27 cellular contexts compared by ENCODE assay signal in the genomic region with DNA sequence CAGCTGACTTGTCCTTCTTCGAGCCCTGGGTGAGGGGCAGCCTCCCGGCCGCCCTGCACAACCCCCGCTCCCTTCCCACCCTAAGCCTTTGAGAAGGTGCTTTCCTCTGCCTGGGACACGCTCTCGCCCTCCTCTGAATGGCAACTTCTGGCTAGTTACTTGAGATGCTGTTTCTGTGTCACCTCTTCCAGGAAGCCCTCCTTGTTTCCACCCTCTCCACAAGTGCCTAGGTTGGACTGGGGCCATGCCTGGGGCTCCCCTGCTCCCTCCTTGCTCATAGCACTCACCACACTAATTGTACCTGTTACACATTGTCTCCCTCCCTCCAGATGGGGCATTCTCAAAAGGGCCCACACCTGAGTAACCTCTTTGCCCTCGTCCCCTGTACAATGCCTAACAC.
"Had no signal": no experiment of that assay in that cellular context is flagged by ENCODE, and none has a peak within 500 bp of the region (broad histone marks: within the 10 kb centered on the region; RNA-seq: fewer than 3 reads in every experiment).

No MANE protein-coding gene starts in this region.

- H3K36me3 ChIP-seq: breast epithelium, esophagus muscularis mucosa, heart left ventricle, right atrium auricular region had no signal

- H3K4me3 Mint-ChIP-seq: activated CD4-positive, alpha-beta memory T cell treated with anti-CD3 and anti-CD28 coated beads for 36 hours; activated naive CD4-positive, alpha-beta T cell treated with anti-CD3 and anti-CD28 coated beads, Interleukin-2, amount 50 U/mL, for 24 hours; activated T-cell treated with anti-CD3 and anti-CD28 coated beads, Interleukin-2, amount 50 U/mL, for 4 hours; memory B cell; naive thymus-derived CD4-positive, alpha-beta T cell; T-helper 1 cell treated with Interleukin-12 subunit alpha and Interleukin-12 subunit beta and Interleukin-4 antibody, amounts not matched to agents 30 μg/mL and 1 μg/mL, for 36 hours had no signal

- H3K4me1 ChIP-seq: breast epithelium, foreskin keratinocyte, heart left ventricle, parathyroid adenoma, right atrium auricular region had no signal

- H3K27me3 ChIP-seq: right atrium auricular region, testis had no signal

- H3K4me1 Mint-ChIP-seq: activated naive CD4-positive, alpha-beta T cell treated with anti-CD3 and anti-CD28 coated beads, Interleukin-2, amount 50 U/mL, for 24 hours had no signal

- H3K9me3 Mint-ChIP-seq: activated CD4-positive, alpha-beta memory T cell treated with anti-CD3 and anti-CD28 coated beads for 36 hours; activated naive CD4-positive, alpha-beta T cell treated with anti-CD3 and anti-CD28 coated beads, Interleukin-2, amount 50 U/mL, for 24 hours; activated T-cell treated with anti-CD3 and anti-CD28 coated beads, Interleukin-2, amount 50 U/mL, for 4 hours; activated T-helper 2 cell treated with anti-CD3 and anti-CD28 coated beads, Interferon-gamma antibody, Interleukin-2, Interleukin-4, amounts not matched to agents 10 μg/mL and 5 μg/mL and 100 μg/mL, durations not matched to agents 14 hours and 24 hours and 36 hours; memory B cell; naive thymus-derived CD4-positive, alpha-beta T cell; T-helper 1 cell treated with Interleukin-12 subunit alpha and Interleukin-12 subunit beta and Interleukin-4 antibody, amounts not matched to agents 30 μg/mL and 1 μg/mL, for 36 hours had no signal

- H2AFZ ChIP-seq: parathyroid adenoma had no signal

- H3K79me2 ChIP-seq: parathyroid adenoma had no signal

- H3K36me3 Mint-ChIP-seq: activated CD4-positive, alpha-beta memory T cell treated with anti-CD3 and anti-CD28 coated beads for 36 hours; activated naive CD4-positive, alpha-beta T cell treated with anti-CD3 and anti-CD28 coated beads, Interleukin-2, amount 50 U/mL, for 24 hours; memory B cell; naive thymus-derived CD4-positive, alpha-beta T cell had no signal

- FAIRE-seq: colon, TTC549 had no signal

- H3K9me3 ChIP-seq: breast epithelium, esophagus muscularis mucosa, heart left ventricle, right atrium auricular region, testis had no signal

- DNase-seq: activated CD4-positive, alpha-beta memory T cell treated with anti-CD3 and anti-CD28 coated beads for 36 hours; activated CD4-positive, alpha-beta T cell treated with anti-CD3 and anti-CD28 coated beads for 48 hours; activated T-cell treated with anti-CD3 and anti-CD28 coated beads, Interleukin-2, amount 50 U/mL, for 4 hours; effector CD4-positive, alpha-beta T cell; foreskin keratinocyte; heart left ventricle; hypothalamus; midbrain; naive thymus-derived CD4-positive, alpha-beta T cell; occipital lobe; stimulated activated CD4-positive, alpha-beta T cell treated with anti-CD3 and anti-CD28 coated beads, Interleukin-15, amount 100 ng/mL, for 24 hours; stimulated activated CD4-positive, alpha-beta T cell treated with anti-CD3 and anti-CD28 coated beads, Interleukin-2, amount 100 ng/mL, for 24 hours; stimulated activated naive CD4-positive, alpha-beta T cell treated with Interleukin-2 at 50 U/mL for 16 hours; T-helper 9 cell; testis had no signal

- H3K27ac ChIP-seq: breast epithelium, esophagus muscularis mucosa, foreskin keratinocyte, heart left ventricle, parathyroid adenoma, right atrium auricular region, testis, VCaP had no signal

- H3K4me3 ChIP-seq: breast epithelium, esophagus muscularis mucosa, heart left ventricle, right atrium auricular region, testis had no signal

- ATAC-seq: activated CD4-positive, CD25-positive, alpha-beta regulatory T cell treated with anti-CD3 and anti-CD28 coated beads, Interleukin-2, amount 50 U/mL, for 24 hours; activated T-cell treated with anti-CD3 and anti-CD28 coated beads, Interleukin-2, amount 50 U/mL, for 4 hours; foreskin keratinocyte; heart left ventricle; naive thymus-derived CD4-positive, alpha-beta T cell had no signal

- H3K27me3 Mint-ChIP-seq: activated naive CD4-positive, alpha-beta T cell treated with anti-CD3 and anti-CD28 coated beads, Interleukin-2, amount 50 U/mL, for 24 hours had no signal

- H3K9ac ChIP-seq: parathyroid adenoma had no signal

- H3K27ac Mint-ChIP-seq: activated CD4-positive, alpha-beta memory T cell treated with anti-CD3 and anti-CD28 coated beads for 36 hours; activated naive CD4-positive, alpha-beta T cell treated with anti-CD3 and anti-CD28 coated beads, Interleukin-2, amount 50 U/mL, for 24 hours; activated T-helper 2 cell treated with anti-CD3 and anti-CD28 coated beads, Interferon-gamma antibody, Interleukin-2, Interleukin-4, amounts not matched to agents 10 μg/mL and 5 μg/mL and 100 μg/mL, durations not matched to agents 14 hours and 24 hours and 36 hours; memory B cell; T-helper 1 cell treated with Interleukin-12 subunit alpha and Interleukin-12 subunit beta and Interleukin-4 antibody, amounts not matched to agents 30 μg/mL and 1 μg/mL, for 36 hours had no signal
